Comparison of ENCODE assay signal across 24 cellular contexts in genomic region chr13:74819549-74819948, GRCh38.
"Had no signal": no experiment of that assay in that cellular context is flagged by ENCODE, and none has a peak within 500 bp of the region (broad histone marks: within the 10 kb centered on the region; RNA-seq: fewer than 3 reads in every experiment).

No MANE protein-coding gene starts in this region.

- H3K4me3 ChIP-seq: gastrocnemius medialis, lung, neural progenitor cell, prostate gland, sigmoid colon, stomach, thyroid gland, vagina had no signal

- H3K27ac ChIP-seq: epithelial cell of prostate, gastrocnemius medialis, neural progenitor cell, prostate gland, sigmoid colon, stomach, thyroid gland, vagina had no signal

- H3K27me3 ChIP-seq: gastrocnemius medialis, neural progenitor cell, sigmoid colon, stomach, thyroid gland, vagina had no signal

- H3K9ac ChIP-seq: neural progenitor cell had no signal

- H3K4me3 Mint-ChIP-seq: effector memory CD8-positive, alpha-beta T cell; naive thymus-derived CD4-positive, alpha-beta T cell; nephron; neural progenitor cell; stimulated activated effector memory CD8-positive, alpha-beta T cell treated with anti-CD3 and anti-CD28 coated beads, Interleukin-12 subunit alpha, Interleukin-12 subunit beta, amount 100 ng/mL, for 72 hours had no signal

- H3K27ac Mint-ChIP-seq: effector memory CD8-positive, alpha-beta T cell; naive thymus-derived CD4-positive, alpha-beta T cell; nephron; neural progenitor cell; stimulated activated effector memory CD8-positive, alpha-beta T cell treated with anti-CD3 and anti-CD28 coated beads, Interleukin-12 subunit alpha, Interleukin-12 subunit beta, amount 100 ng/mL, for 72 hours had no signal

- H3K36me3 Mint-ChIP-seq: naive thymus-derived CD4-positive, alpha-beta T cell; stimulated activated effector memory CD8-positive, alpha-beta T cell treated with anti-CD3 and anti-CD28 coated beads, Interleukin-12 subunit alpha, Interleukin-12 subunit beta, amount 100 ng/mL, for 72 hours had no signal

- H3K36me3 ChIP-seq: gastrocnemius medialis, neural progenitor cell, prostate gland, sigmoid colon, stomach, thyroid gland, vagina had no signal

- H3K4me1 Mint-ChIP-seq: naive thymus-derived CD4-positive, alpha-beta T cell; nephron; neural progenitor cell; stimulated activated effector memory CD8-positive, alpha-beta T cell treated with anti-CD3 and anti-CD28 coated beads, Interleukin-12 subunit alpha, Interleukin-12 subunit beta, amount 100 ng/mL, for 72 hours had no signal

- H3K4me1 ChIP-seq: gastrocnemius medialis, prostate gland, sigmoid colon, stomach, thyroid gland, vagina had no signal

- ATAC-seq: effector memory CD8-positive, alpha-beta T cell; esophagus mucosa; gastrocnemius medialis; left lobe of liver; naive thymus-derived CD4-positive, alpha-beta T cell; right cardiac atrium; stimulated activated effector memory CD8-positive, alpha-beta T cell treated with anti-CD3 and anti-CD28 coated beads, Interleukin-12 subunit alpha, Interleukin-12 subunit beta, amount 100 ng/mL, for 72 hours had no signal

- H3K9me3 Mint-ChIP-seq: effector memory CD8-positive, alpha-beta T cell; stimulated activated effector memory CD8-positive, alpha-beta T cell treated with anti-CD3 and anti-CD28 coated beads, Interleukin-12 subunit alpha, Interleukin-12 subunit beta, amount 100 ng/mL, for 72 hours had no signal

- DNase-seq: cortex of kidney; effector memory CD8-positive, alpha-beta T cell; gastrocnemius medialis; head of caudate nucleus; mesenchymal stem cell; midbrain; naive thymus-derived CD4-positive, alpha-beta T cell; right cardiac atrium; sigmoid colon; stimulated activated CD4-positive, alpha-beta T cell treated with anti-CD3 and anti-CD28 coated beads, Interleukin-2, amount 100 ng/mL, for 24 hours; stimulated activated CD4-positive, alpha-beta T cell treated with anti-CD3 and anti-CD28 coated beads, Interleukin-4, amount 100 ng/mL, for 24 hours; stimulated activated naive CD4-positive, alpha-beta T cell treated with Interleukin-2 at 50 U/mL for 16 hours; stomach; thyroid gland; trophoblast cell had no signal

- H2AFZ ChIP-seq: neural progenitor cell had no signal

- H3K4me2 ChIP-seq: neural progenitor cell had no signal

- H3K9me3 ChIP-seq: gastrocnemius medialis, prostate gland, sigmoid colon, thyroid gland, vagina had no signal
